Comparison of ENCODE assay signal across 9 cellular contexts in the genomic region with DNA sequence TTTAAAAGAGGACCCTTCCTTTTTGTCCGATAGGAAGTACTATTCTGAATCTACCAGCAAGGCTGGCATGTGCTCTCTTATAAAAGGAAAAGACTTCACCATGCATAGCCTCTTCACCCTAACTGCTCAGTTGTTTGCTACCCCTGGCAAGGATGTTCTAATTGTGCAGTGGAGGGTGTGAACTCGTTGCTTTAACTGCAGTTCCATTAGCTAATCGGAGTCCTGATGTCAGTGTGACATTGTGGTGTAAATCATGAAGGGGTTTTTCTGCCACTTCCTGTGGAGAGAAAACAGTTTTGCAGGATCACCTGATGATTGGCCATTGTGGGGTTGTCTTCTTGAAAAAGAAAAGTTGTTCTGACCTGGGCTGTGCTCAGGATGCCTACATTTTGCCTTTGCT.
DNase-seq lines count a peak whose midpoint lies in the region; ATAC-seq and TF ChIP-seq lines count a peak whose summit lies in the region.
"Had no signal": no experiment of that assay in that cellular context is flagged by ENCODE, and none has a peak within 500 bp of the region (broad histone marks: within the 10 kb centered on the region; RNA-seq: fewer than 3 reads in every experiment).

No MANE protein-coding gene starts in this region.

- H3K27me3 ChIP-seq in neural progenitor cell: no peaks in the 10 kb centered on the region

- peak overlapping the region; percentile 77 for H3K27ac Mint-ChIP-seq in activated CD4-positive, alpha-beta T cell treated with anti-CD3 and anti-CD28 coated beads, Interleukin-2, amount 10 ng/mL, durations not matched to agents 24 days and 14 days
- no peak overlapping the region for H3K27ac Mint-ChIP-seq in activated CD4-positive, alpha-beta memory T cell treated with anti-CD3 and anti-CD28 coated beads, Interleukin-2, amount 10 ng/mL, durations not matched to agents 7 days and 5 days
- H3K27ac Mint-ChIP-seq in neural progenitor cell: no peak overlapping the region

- ATAC-seq in HG02798 (IDR thresholded peaks at IDR 0.05; ENCODE audit: poor library complexity, unreplicated experiment) (peak; percentile 49), GM19023 (IDR thresholded peaks at IDR 0.05; ENCODE audit: unreplicated experiment) (no peak)

- intact Hi-C loops in activated CD4-positive, alpha-beta T cell treated with anti-CD3 and anti-CD28 coated beads, Interleukin-2, amount 10 ng/mL, durations not matched to agents 24 days and 14 days (cut with micrococcal nuclease): no loop called here

- H3F3A ChIP-seq in neural progenitor cell (ENCODE audit: low read depth): no peaks in the 10 kb centered on the region

- no peaks in the 10 kb centered on the region for H3K36me3 Mint-ChIP-seq in activated CD4-positive, alpha-beta T cell treated with anti-CD3 and anti-CD28 coated beads, Interleukin-2, amount 10 ng/mL, durations not matched to agents 24 days and 14 days (ENCODE audit: low read depth)
- H3K36me3 Mint-ChIP-seq in activated CD4-positive, alpha-beta memory T cell treated with anti-CD3 and anti-CD28 coated beads, Interleukin-2, amount 10 ng/mL, durations not matched to agents 7 days and 5 days (ENCODE audit: low read depth): no peaks in the 10 kb centered on the region
- no peaks in the 10 kb centered on the region for H3K36me3 Mint-ChIP-seq in neural progenitor cell

- no peaks in the 10 kb centered on the region for H3K36me3 ChIP-seq in neural progenitor cell

- peak overlapping the region; percentile 90 for H2AFZ ChIP-seq in neural progenitor cell (replicated peaks)

- DNase-seq in activated CD4-positive, alpha-beta T cell treated with anti-CD3 and anti-CD28 coated beads, Interleukin-2, amount 10 ng/mL, durations not matched to agents 24 days and 14 days: peak; percentile 79
- no peak for DNase-seq in activated CD4-positive, alpha-beta T cell treated with anti-CD3 and anti-CD28 coated beads, Interleukin-2, amount 50 U/mL, for 1 hour
- peak; percentile 24 for DNase-seq in activated CD4-positive, alpha-beta memory T cell treated with anti-CD3 and anti-CD28 coated beads, Interleukin-2, amount 10 ng/mL, durations not matched to agents 7 days and 5 days
- DNase-seq in neural progenitor cell (ENCODE audit: low spot score): no peak
- no peak for DNase-seq in T1000 (lab: John Stamatoyannopoulos, UW)
- no peak for DNase-seq in COR-L47 (lab: John Stamatoyannopoulos, UW)
- DNase-seq: NCI-H1048 had no signal

- TF ChIP-seq CTCF in neural progenitor cell (IDR thresholded peaks at IDR 0.05): no peak

- H3K79me2 ChIP-seq in neural progenitor cell (ENCODE audit: low read depth): no peaks in the 10 kb centered on the region

- no peaks in the 10 kb centered on the region for H3K9me3 ChIP-seq in neural progenitor cell (ENCODE audit: low read depth)

- H4K20me1 ChIP-seq in neural progenitor cell (ENCODE audit: low read depth): no peaks in the 10 kb centered on the region

- peaks cover 16% of the 10 kb centered on the region for H3K4me1 Mint-ChIP-seq in activated CD4-positive, alpha-beta T cell treated with anti-CD3 and anti-CD28 coated beads, Interleukin-2, amount 10 ng/mL, durations not matched to agents 24 days and 14 days
- peaks cover 16% of the 10 kb centered on the region for H3K4me1 Mint-ChIP-seq in activated CD4-positive, alpha-beta memory T cell treated with anti-CD3 and anti-CD28 coated beads, Interleukin-2, amount 10 ng/mL, durations not matched to agents 7 days and 5 days
- H3K4me1 Mint-ChIP-seq in neural progenitor cell: peaks cover 11% of the 10 kb centered on the region

- peaks cover 6% of the 10 kb centered on the region for H3K4me1 ChIP-seq in neural progenitor cell

- POLR2A ChIA-PET in activated CD4-positive, alpha-beta memory T cell treated with anti-CD3 and anti-CD28 coated beads, Interleukin-2, amount 10 ng/mL, durations not matched to agents 7 days and 5 days (lab: Charles Lee): no interaction called here

- no peak overlapping the region for H3K4me2 ChIP-seq in neural progenitor cell

- H3K4me3 ChIP-seq in neural progenitor cell: no peak overlapping the region

- peaks cover 11% of the 10 kb centered on the region for H3K27me3 Mint-ChIP-seq in activated CD4-positive, alpha-beta T cell treated with anti-CD3 and anti-CD28 coated beads, Interleukin-2, amount 10 ng/mL, durations not matched to agents 24 days and 14 days
- peaks cover 9% of the 10 kb centered on the region for H3K27me3 Mint-ChIP-seq in activated CD4-positive, alpha-beta memory T cell treated with anti-CD3 and anti-CD28 coated beads, Interleukin-2, amount 10 ng/mL, durations not matched to agents 7 days and 5 days
- peaks cover 2% of the 10 kb centered on the region for H3K27me3 Mint-ChIP-seq in neural progenitor cell (ENCODE audit: insufficient read depth, low read depth)

- no peaks in the 10 kb centered on the region for H3K9me3 Mint-ChIP-seq in activated CD4-positive, alpha-beta T cell treated with anti-CD3 and anti-CD28 coated beads, Interleukin-2, amount 10 ng/mL, durations not matched to agents 24 days and 14 days
- no peaks in the 10 kb centered on the region for H3K9me3 Mint-ChIP-seq in activated CD4-positive, alpha-beta memory T cell treated with anti-CD3 and anti-CD28 coated beads, Interleukin-2, amount 10 ng/mL, durations not matched to agents 7 days and 5 days
- H3K9me3 Mint-ChIP-seq in neural progenitor cell: no peaks in the 10 kb centered on the region

- CTCF ChIA-PET in activated CD4-positive, alpha-beta memory T cell treated with anti-CD3 and anti-CD28 coated beads, Interleukin-2, amount 10 ng/mL, durations not matched to agents 7 days and 5 days (lab: Charles Lee): no interaction called here

- H3K27ac ChIP-seq in neural progenitor cell: no peak overlapping the region

- H3K9ac ChIP-seq in neural progenitor cell: no peak overlapping the region

- peak overlapping the region; percentile 9 for H3K4me3 Mint-ChIP-seq in activated CD4-positive, alpha-beta T cell treated with anti-CD3 and anti-CD28 coated beads, Interleukin-2, amount 10 ng/mL, durations not matched to agents 24 days and 14 days
- no peak overlapping the region for H3K4me3 Mint-ChIP-seq in activated CD4-positive, alpha-beta memory T cell treated with anti-CD3 and anti-CD28 coated beads, Interleukin-2, amount 10 ng/mL, durations not matched to agents 7 days and 5 days
- H3K4me3 Mint-ChIP-seq in neural progenitor cell: no peak overlapping the region

Comparison
In these comparisons a context has a peak if more than half of its experiments do, and no peak if none do; other contexts are left out.
1. DNase-seq: peak in activated CD4-positive, alpha-beta T cell treated with anti-CD3 and anti-CD28 coated beads, Interleukin-2, amount 10 ng/mL, durations not matched to agents 24 days and 14 days (single experiment) and activated CD4-positive, alpha-beta memory T cell treated with anti-CD3 and anti-CD28 coated beads, Interleukin-2, amount 10 ng/mL, durations not matched to agents 7 days and 5 days (single experiment); none in activated CD4-positive, alpha-beta T cell treated with anti-CD3 and anti-CD28 coated beads, Interleukin-2, amount 50 U/mL, for 1 hour (single experiment), neural progenitor cell (single experiment), T1000 (single experiment) and COR-L47 (single experiment).